12 cellular contexts compared by ENCODE assay signal in genomic region chr2:34570266-34570872, GRCh38.
A peak's percentile ranks its signal among the peaks of the same experiment; 100 is the strongest.
DNase-seq lines count a peak whose midpoint lies in the region; ATAC-seq and TF ChIP-seq lines count a peak whose summit lies in the region.
"Had no signal": no experiment of that assay in that cellular context is flagged by ENCODE, and none has a peak within 500 bp of the region (broad histone marks: within the 10 kb centered on the region; RNA-seq: fewer than 3 reads in every experiment).

No MANE protein-coding gene starts in this region.

- no TSS peak for BruUV-seq in OCI-LY7 (replicated peaks; lab: Mats Ljungman, UMichigan)

- H3K79me2 ChIP-seq in OCI-LY7 (ENCODE audit: insufficient read depth, low read depth, low read length), result no peaks in the 10 kb centered on the region

- intact Hi-C loops in heart right ventricle (cut with DNase I), result no loop called here
- intact Hi-C loops in cardiac septum (cut with DNase I), result no loop called here
- intact Hi-C loops in OCI-LY7 (cut with micrococcal nuclease; ENCODE audit: unreplicated experiment), result no loop called here

- no peak overlapping the region for H2AFZ ChIP-seq in OCI-LY7 (ENCODE audit: low read length)

- H3K9me3 ChIP-seq in heart right ventricle, result peaks cover 0 to 5% (median 0%) of the 10 kb centered on the region in 11 donors
- no peaks in the 10 kb centered on the region for H3K9me3 ChIP-seq in OCI-LY7 (ENCODE audit: low read length)
- no peaks in the 10 kb centered on the region for H3K9me3 ChIP-seq in MG63

- H3K4me3 ChIP-seq in heart right ventricle, result no peak overlapping the region
- no peak overlapping the region for H3K4me3 ChIP-seq in OCI-LY7 (ENCODE audit: low read depth, low read length, poor library complexity, severe bottlenecking)
- no peak overlapping the region for H3K4me3 ChIP-seq in MG63
- H3K4me3 ChIP-seq: skin epidermis had no signal

- H3K4me1 ChIP-seq in heart right ventricle, result no peaks in the 10 kb centered on the region
- H3K4me1 ChIP-seq in OCI-LY7 (ENCODE audit: insufficient read depth, low read length, poor library complexity, severe bottlenecking), result no peaks in the 10 kb centered on the region

- CTCF ChIA-PET in OCI-LY7 (lab: Charles Lee; ENCODE audit: unreplicated experiment), result no interaction called here

- POLR2A ChIA-PET in OCI-LY7 (lab: Charles Lee), result no interaction called here

- DNase-seq in heart right ventricle (no peak), cardiac septum (ENCODE audit: low spot score) (no peak), OCI-LY7 (ENCODE audit: low spot score) (peak; percentile 5), iPS-NIHi11 (ENCODE audit: low spot score) (peak; percentile 40), NCI-H774 (lab: John Stamatoyannopoulos, UW) (no peak), MG63 (no peak), AG08396 (ENCODE audit: low spot score) (no peak)
- DNase-seq: activated CD8-positive, alpha-beta memory T cell treated with anti-CD3 and anti-CD28 coated beads, Interleukin-2, amount 50 U/mL, for 4 hours; CD4-positive, CD25-positive, alpha-beta regulatory T cell; GOT3 had no signal

- ATAC-seq in heart right ventricle, result no peak
- ATAC-seq in HG03280 (IDR thresholded peaks at IDR 0.05; ENCODE audit: unreplicated experiment), result no peak

- WGBS in heart right ventricle, 2 donors, result 52 to 75% methylated on average over 7 of the region's 7 CpGs

- H3K9me2 ChIP-seq in OCI-LY7 (ENCODE audit: insufficient read depth, low read length), result no peaks in the 10 kb centered on the region

- H4K20me1 ChIP-seq in OCI-LY7 (ENCODE audit: insufficient read depth, low read length), result no peaks in the 10 kb centered on the region

- H3K27me3 ChIP-seq in heart right ventricle (no peaks in the 10 kb centered on the region), MG63 (no peaks in the 10 kb centered on the region)

- no peak overlapping the region for H3K4me2 ChIP-seq in OCI-LY7 (ENCODE audit: low read length)

- peak in 5 of 9 donors; percentile 16 to 40 (median 22) for TF ChIP-seq CTCF in heart right ventricle (IDR thresholded peaks at IDR 0.05)
- peak; percentile 56 for TF ChIP-seq CTCF in OCI-LY7 (conservative IDR thresholded peaks at IDR 0.05; ENCODE audit: low read length)

- H3K36me3 ChIP-seq in heart right ventricle (no peaks in the 10 kb centered on the region), OCI-LY7 (ENCODE audit: insufficient read depth, low read length) (no peaks in the 10 kb centered on the region), MG63 (no peaks in the 10 kb centered on the region)

- H3K27ac ChIP-seq in heart right ventricle (no peak overlapping the region), OCI-LY7 (ENCODE audit: low read depth, low read length, poor library complexity, severe bottlenecking) (no peak overlapping the region)
- H3K27ac ChIP-seq: skin epidermis had no signal

Comparison
In these comparisons a context has a peak if more than half of its experiments do, and no peak if none do; other contexts are left out.
1. DNase-seq: peak in OCI-LY7 (single experiment) and iPS-NIHi11 (single experiment); none in heart right ventricle (0 of 2), cardiac septum (single experiment), NCI-H774 (single experiment), MG63 (single experiment) and AG08396 (single experiment).